ENCODE assay signal across 14 cellular contexts in the genomic region with DNA sequence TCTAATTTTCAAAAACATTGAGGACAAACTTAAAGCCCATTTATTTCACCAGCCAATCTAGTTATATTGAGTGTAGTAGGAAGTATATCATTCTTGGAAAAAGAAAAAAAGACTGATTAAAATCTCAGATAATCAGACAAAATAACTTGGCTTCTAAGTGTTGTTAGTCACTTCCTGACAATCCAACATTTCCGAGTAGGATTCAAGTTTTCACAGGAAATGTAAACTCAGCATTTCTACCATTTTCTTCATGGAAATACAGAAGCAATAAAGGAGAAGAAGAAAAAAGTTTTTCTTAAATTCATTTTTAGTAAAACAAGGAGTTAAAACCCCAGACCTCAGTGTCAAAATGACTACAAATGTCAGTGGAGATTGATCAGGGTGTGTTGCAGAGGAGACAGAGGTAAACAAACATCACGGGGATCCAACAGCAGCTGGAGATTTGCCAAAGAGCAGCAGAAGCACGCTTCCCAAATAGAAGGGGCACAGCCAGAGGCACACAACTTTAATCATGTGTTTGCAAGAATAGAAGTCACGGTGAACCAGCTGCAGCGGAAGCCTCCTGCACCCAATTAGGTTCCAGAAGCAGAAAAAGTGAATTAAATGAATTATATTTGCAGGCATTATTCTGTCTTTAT.
DNase-seq lines count a peak whose midpoint lies in the region; FAIRE-seq and TF ChIP-seq lines count a peak whose summit lies in the region.
"Had no signal": no experiment of that assay in that cellular context is flagged by ENCODE, and none has a peak within 500 bp of the region (broad histone marks: within the 10 kb centered on the region; RNA-seq: fewer than 3 reads in every experiment).

No MANE protein-coding gene starts in this region.

- H3K27ac ChIP-seq in BLaER1 (no peak overlapping the region), OCI-LY1 (ENCODE audit: low read depth, low read length, poor library complexity, severe bottlenecking) (peak overlapping the region; percentile 99), H1 (ENCODE audit: low read depth, low read length) (no peak overlapping the region), dorsolateral prefrontal cortex (no peak overlapping the region)

- H3K79me1 ChIP-seq in H1 (ENCODE audit: low read depth, low read length), result no peaks in the 10 kb centered on the region

- H3K18ac ChIP-seq in H1 (ENCODE audit: extremely low read depth, low read length), result no peak overlapping the region

- H3K36me3 ChIP-seq in BLaER1 (no peaks in the 10 kb centered on the region), OCI-LY1 (ENCODE audit: insufficient read depth, low read length) (peaks cover 10% of the 10 kb centered on the region), H1 (ENCODE audit: control insufficient read depth in 2 of 4, insufficient read depth in 4 of 4, low read length in 3 of 4) (no peaks in the 10 kb centered on the region)

- peaks cover 41% of the 10 kb centered on the region for H3K4me1 ChIP-seq in BLaER1
- H3K4me1 ChIP-seq in OCI-LY1 (ENCODE audit: insufficient read depth, low read length, severe bottlenecking), result peaks cover 80% of the 10 kb centered on the region
- no peaks in the 10 kb centered on the region for H3K4me1 ChIP-seq in H1 (replicated peaks in 1 of 4; ENCODE audit: control insufficient read depth in 3 of 4, insufficient read depth in 4 of 4, low read length in 3 of 4)

- TF ChIP-seq POLR2A in H1 (IDR thresholded peaks at IDR 0.05; ENCODE audit: control extremely low read depth in 1 of 2, low read depth in 2 of 2, low read length in 2 of 2), result no peak

- H4K5ac ChIP-seq in H1 (ENCODE audit: insufficient read length, low read depth, low read length), result no peak overlapping the region

- H2AFZ ChIP-seq in OCI-LY1 (ENCODE audit: low read length) (no peak overlapping the region), H1 (ENCODE audit: low read length) (no peak overlapping the region)

- no peak for TF ChIP-seq RAD21 in H1 (IDR thresholded peaks at IDR 0.05 in 1 of 2, conservative IDR thresholded peaks at IDR 0.05 in 1 of 2; ENCODE audit: low read depth in 2 of 2, low read length in 2 of 2)

- H3K56ac ChIP-seq in H1 (replicated peaks; ENCODE audit: insufficient read length, low read depth, low read length), result no peak overlapping the region

- TF ChIP-seq EP300 in H1 (IDR thresholded peaks at IDR 0.05; ENCODE audit: borderline replicate concordance in 1 of 2, low read depth in 2 of 2, low read length in 2 of 2), result no peak

- no peaks in the 10 kb centered on the region for H3K27me3 ChIP-seq in BLaER1
- no peaks in the 10 kb centered on the region for H3K27me3 ChIP-seq in OCI-LY1 (ENCODE audit: insufficient read depth, low read length)
- H3K27me3 ChIP-seq in H1 (replicated peaks in 1 of 4; ENCODE audit: control insufficient read depth in 3 of 4, extremely low read depth in 1 of 4, insufficient read depth in 3 of 4, low read length in 3 of 4), result no peaks in the 10 kb centered on the region
- peaks cover 0 to 43% (median 8%) of the 10 kb centered on the region in 45 donors for H3K27me3 ChIP-seq in dorsolateral prefrontal cortex

- H4K8ac ChIP-seq in H1 (ENCODE audit: extremely low read depth, insufficient read depth, low read length), result no peak overlapping the region

- POLR2A ChIA-PET in H1 (lab: Charles Lee; ENCODE audit: partially characterized antibody), result no interaction called here

- H4K20me1 ChIP-seq in BLaER1, result no peaks in the 10 kb centered on the region
- no peaks in the 10 kb centered on the region for H4K20me1 ChIP-seq in OCI-LY1 (ENCODE audit: insufficient read depth, low read length)
- H4K20me1 ChIP-seq in H1 (replicated peaks in 1 of 2; ENCODE audit: control insufficient read depth in 1 of 2, insufficient read depth in 2 of 2, low read length in 2 of 2), result no peaks in the 10 kb centered on the region

- H2BK120ac ChIP-seq in H1 (replicated peaks; ENCODE audit: low read depth, low read length), result no peak overlapping the region

- H3K4ac ChIP-seq in H1 (replicated peaks; ENCODE audit: insufficient read length, low read depth, low read length), result no peak overlapping the region

- CTCF ChIA-PET in H1 (lab: Charles Lee; ENCODE audit: partially characterized antibody), result no interaction called here

- no peak overlapping the region for H3K23ac ChIP-seq in H1 (ENCODE audit: insufficient read length)

- H3K4me3 ChIP-seq in BLaER1 (no peak overlapping the region), OCI-LY1 (ENCODE audit: low read depth, low read length, poor library complexity, severe bottlenecking) (peak overlapping the region; percentile 60), H1 (ENCODE audit: extremely low read depth in 1 of 4, insufficient read depth in 2 of 4, low read depth in 3 of 4, low read length in 4 of 4) (no peak overlapping the region), dorsolateral prefrontal cortex (no peak overlapping the region)
- H3K4me3 ChIP-seq: smooth muscle cell had no signal

- 83% methylated on average over 5 of the region's 5 CpGs; no CpG with 5 or more reads in 1 of the 2 experiments for WGBS in H1 (ENCODE audit: extremely low coverage in 1 of 2, insufficient coverage in 1 of 2, insufficient read length in 1 of 2, insufficient replicate concordance in 2 of 2, low coverage in 1 of 2, low lambda C conversion rate in 2 of 2, missing lambda C conversion rate in 1 of 2), 2 experiments

- H2BK5ac ChIP-seq in H1 (ENCODE audit: low read depth, low read length), result no peak overlapping the region

- H3F3A ChIP-seq in OCI-LY1 (ENCODE audit: insufficient read depth, low read length), result peaks cover 3% of the 10 kb centered on the region; the same call in 1 of the 2 replicates

- H2AK5ac ChIP-seq in H1 (ENCODE audit: low read depth, low read length), result no peak overlapping the region

- H3K9ac ChIP-seq in BLaER1, result no peak overlapping the region
- peak overlapping the region; percentile 66 for H3K9ac ChIP-seq in OCI-LY1 (ENCODE audit: low read length)
- no peak overlapping the region for H3K9ac ChIP-seq in H1 (replicated peaks in 1 of 4; ENCODE audit: extremely low read depth in 1 of 4, low read depth in 3 of 4, low read length in 3 of 4)

- H3K4me2 ChIP-seq in BLaER1 (peak overlapping the region; percentile 62; the same call in 1 of the 2 replicates), OCI-LY1 (ENCODE audit: low read length) (peak overlapping the region; percentile 81), H1 (ENCODE audit: insufficient read depth in 1 of 2, low read depth in 2 of 2, low read length in 2 of 2) (no peak overlapping the region)
- H3K4me2 ChIP-seq: smooth muscle cell had no signal

- intact Hi-C loops in dorsolateral prefrontal cortex (cut with DNase I), result no loop called here

- H4K91ac ChIP-seq in H1 (replicated peaks; ENCODE audit: insufficient read length, low read length), result no peak overlapping the region

- no peak overlapping the region for H3K14ac ChIP-seq in H1 (ENCODE audit: insufficient read length)

- no peak overlapping the region for H2BK12ac ChIP-seq in H1 (ENCODE audit: low read depth, low read length)

- DNase-seq in LoVo (ENCODE audit: low spot score), result peak; percentile 7
- DNase-seq in H1 (ENCODE audit: low read depth in 1 of 2, low spot score in 2 of 2), result no peak
- DNase-seq in dorsolateral prefrontal cortex, result no peak
- DNase-seq in stimulated activated CD4-positive, alpha-beta T cell treated with anti-CD3 and anti-CD28 coated beads, Interleukin-4, amount 100 ng/mL, for 4 hours, result no peak
- DNase-seq in stimulated activated CD4-positive, alpha-beta T cell treated with anti-CD3 and anti-CD28 coated beads, Interleukin-15, amount 100 ng/mL, for 24 hours, result no peak
- no peak for DNase-seq in islet precursor cell
- DNase-seq: activated CD4-positive, CD25-positive, alpha-beta regulatory T cell; activated effector memory CD4-positive, alpha-beta T cell treated with anti-CD3 and anti-CD28 coated beads, Interleukin-2, amount 50 U/mL, for 16 hours; CD4-positive, CD25-positive, alpha-beta regulatory T cell; hippocampal formation had no signal

- no peaks in the 10 kb centered on the region for H3K23me2 ChIP-seq in H1 (ENCODE audit: low read depth, low read length)

- TF ChIP-seq CTCF in OCI-LY1 (IDR thresholded peaks at IDR 0.05; ENCODE audit: low read length) (no peak), H1 (IDR thresholded peaks at IDR 0.05; ENCODE audit: control extremely low read depth in 1 of 3, insufficient read depth in 1 of 3, low read depth in 1 of 3, low read length in 3 of 3) (no peak), dorsolateral prefrontal cortex (IDR thresholded peaks at IDR 0.05 in 54 of 56, conservative IDR thresholded peaks at IDR 0.05 in 2 of 56; ENCODE audit: low read depth in 1 of 56, partially characterized antibody in 56 of 56) (no peak)

- no peak overlapping the region for H2BK15ac ChIP-seq in H1 (ENCODE audit: low read length)

- H3K9me2 ChIP-seq in OCI-LY1 (ENCODE audit: low read depth, low read length), result no peaks in the 10 kb centered on the region

- H3K9me3 ChIP-seq in BLaER1 (peaks cover 15% of the 10 kb centered on the region), OCI-LY1 (ENCODE audit: low read length) (peaks cover 5% of the 10 kb centered on the region; the same call in 1 of the 2 replicates), H1 (ENCODE audit: insufficient read depth in 2 of 2, low read depth in 1 of 2, low read length in 1 of 2) (peaks cover 0 to 3% of the 10 kb centered on the region in 2 experiments; a peak in 1 of 4 replicates)

- no peak overlapping the region for H2BK20ac ChIP-seq in H1 (ENCODE audit: low read length)

- no peaks in the 10 kb centered on the region for H3K79me2 ChIP-seq in OCI-LY1 (ENCODE audit: insufficient read depth, low read length)
- no peaks in the 10 kb centered on the region for H3K79me2 ChIP-seq in H1 (ENCODE audit: control insufficient read depth in 1 of 2, insufficient read depth in 2 of 2, low read length in 2 of 2)

- FAIRE-seq in H1 (lab: Jason Lieb, UNC), result peak; percentile 28
- FAIRE-seq: GM12892 had no signal

TF ChIP-seq in H1, 55 proteins besides CTCF, POLR2A, EP300 and RAD21 (continues in another document):
- TF ChIP-seq JUN (IDR thresholded peaks at IDR 0.05; ENCODE audit: low read depth, low read length) (no peak), POLR2AphosphoS5 (IDR thresholded peaks at IDR 0.05; ENCODE audit: low read depth, low read length) (no peak), YY1 (IDR thresholded peaks at IDR 0.05; ENCODE audit: low read depth, low read length) (no peak), SP2 (IDR thresholded peaks at IDR 0.05; ENCODE audit: low read length) (no peak), BCL11A (IDR thresholded peaks at IDR 0.05; ENCODE audit: low read depth in 2 of 2, low read length in 2 of 2) (no peak)

Comparison
In these comparisons a context has a peak if more than half of its experiments do, and no peak if none do; other contexts are left out.
1. H3K4me2 ChIP-seq: peak in BLaER1 (single experiment) and OCI-LY1 (single experiment); none in H1 (0 of 2).